ENCODE assay signal across 8 cellular contexts in genomic region chr5:106324356-106324755, GRCh38.
"Had no signal": no experiment of that assay in that cellular context is flagged by ENCODE, and none has a peak within 500 bp of the region (broad histone marks: within the 10 kb centered on the region; RNA-seq: fewer than 3 reads in every experiment).

No MANE protein-coding gene starts in this region.

- H3K36me3 ChIP-seq: HAP-1 had no signal

- DNase-seq: GM23248, GOT3, H7, H9, HCEC 1CT, HFFc6 had no signal

- H3K4me1 ChIP-seq: HAP-1 had no signal

- H3K27ac ChIP-seq: GM23248 had no signal

- H3K9me3 ChIP-seq: HAP-1 had no signal

- H3K9ac ChIP-seq: GM23248 had no signal

- H3K4me3 ChIP-seq: GM23248, GM23338, HAP-1 had no signal

- H3K4me2 ChIP-seq: GM23338 had no signal

- H2AFZ ChIP-seq: GM23248, GM23338 had no signal
